ENCODE assay signal across 1 cellular context in the genomic region with DNA sequence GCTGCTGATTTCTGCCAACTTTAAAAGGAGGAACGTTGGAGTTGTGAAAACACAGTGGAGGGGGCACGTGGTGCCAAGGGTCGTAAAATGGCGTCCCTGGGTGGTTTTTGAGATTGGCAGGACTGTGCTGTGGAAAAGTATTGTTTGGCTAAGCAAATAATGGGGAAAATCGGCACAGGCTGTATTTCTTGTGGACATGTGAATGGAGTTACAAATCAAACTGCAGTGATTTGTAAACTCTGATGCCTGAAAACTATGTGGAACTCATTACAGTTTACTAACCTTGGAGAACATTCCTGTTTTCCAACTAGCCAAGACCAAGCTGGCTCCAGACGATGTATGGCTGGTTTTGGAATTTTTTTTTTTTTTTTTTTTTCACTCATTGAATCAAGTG.
TF ChIP-seq lines count a peak whose summit lies in the region.

No MANE protein-coding gene starts in this region.

TF ChIP-seq in SK-N-SH, 30 proteins besides CTCF, POLR2A, EP300 and RAD21 (continued from another document):
- TF ChIP-seq, protein P1, sequence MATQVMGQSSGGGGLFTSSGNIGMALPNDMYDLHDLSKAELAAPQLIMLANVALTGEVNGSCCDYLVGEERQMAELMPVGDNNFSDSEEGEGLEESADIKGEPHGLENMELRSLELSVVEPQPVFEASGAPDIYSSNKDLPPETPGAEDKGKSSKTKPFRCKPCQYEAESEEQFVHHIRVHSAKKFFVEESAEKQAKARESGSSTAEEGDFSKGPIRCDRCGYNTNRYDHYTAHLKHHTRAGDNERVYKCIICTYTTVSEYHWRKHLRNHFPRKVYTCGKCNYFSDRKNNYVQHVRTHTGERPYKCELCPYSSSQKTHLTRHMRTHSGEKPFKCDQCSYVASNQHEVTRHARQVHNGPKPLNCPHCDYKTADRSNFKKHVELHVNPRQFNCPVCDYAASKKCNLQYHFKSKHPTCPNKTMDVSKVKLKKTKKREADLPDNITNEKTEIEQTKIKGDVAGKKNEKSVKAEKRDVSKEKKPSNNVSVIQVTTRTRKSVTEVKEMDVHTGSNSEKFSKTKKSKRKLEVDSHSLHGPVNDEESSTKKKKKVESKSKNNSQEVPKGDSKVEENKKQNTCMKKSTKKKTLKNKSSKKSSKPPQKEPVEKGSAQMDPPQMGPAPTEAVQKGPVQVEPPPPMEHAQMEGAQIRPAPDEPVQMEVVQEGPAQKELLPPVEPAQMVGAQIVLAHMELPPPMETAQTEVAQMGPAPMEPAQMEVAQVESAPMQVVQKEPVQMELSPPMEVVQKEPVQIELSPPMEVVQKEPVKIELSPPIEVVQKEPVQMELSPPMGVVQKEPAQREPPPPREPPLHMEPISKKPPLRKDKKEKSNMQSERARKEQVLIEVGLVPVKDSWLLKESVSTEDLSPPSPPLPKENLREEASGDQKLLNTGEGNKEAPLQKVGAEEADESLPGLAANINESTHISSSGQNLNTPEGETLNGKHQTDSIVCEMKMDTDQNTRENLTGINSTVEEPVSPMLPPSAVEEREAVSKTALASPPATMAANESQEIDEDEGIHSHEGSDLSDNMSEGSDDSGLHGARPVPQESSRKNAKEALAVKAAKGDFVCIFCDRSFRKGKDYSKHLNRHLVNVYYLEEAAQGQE (IDR thresholded peaks at IDR 0.05; ENCODE audit: low read depth, low read length) = no peak
- TF ChIP-seq YY1 (IDR thresholded peaks at IDR 0.05; ENCODE audit: low read depth) = no peak
- TF ChIP-seq MEF2A (IDR thresholded peaks at IDR 0.05; ENCODE audit: borderline replicate concordance, low read depth) = no peak
- no peak for TF ChIP-seq TEAD4 (IDR thresholded peaks at IDR 0.05; ENCODE audit: borderline replicate concordance, insufficient read depth)
- no peak for TF ChIP-seq NFIC (IDR thresholded peaks at IDR 0.05; ENCODE audit: borderline replicate concordance)
- TF ChIP-seq RCOR1 (IDR thresholded peaks at IDR 0.05; ENCODE audit: low read length) = no peak
- TF ChIP-seq SIN3A (IDR thresholded peaks at IDR 0.05; ENCODE audit: borderline replicate concordance, low read depth, low read length) = no peak
- no peak for TF ChIP-seq NRF1 (IDR thresholded peaks at IDR 0.05; ENCODE audit: low read depth, low read length)
- no peak for TF ChIP-seq RXRA (IDR thresholded peaks at IDR 0.05; ENCODE audit: borderline replicate concordance, low read depth)
- TF ChIP-seq GATA2 (CRISPR knock-in tag; IDR thresholded peaks at IDR 0.05) = no peak
- no peak for TF ChIP-seq MXI1 (IDR thresholded peaks at IDR 0.05; ENCODE audit: low read depth, low read length)
- no peak for TF ChIP-seq GABPA (IDR thresholded peaks at IDR 0.05; ENCODE audit: low read depth)
- TF ChIP-seq RFX5 (IDR thresholded peaks at IDR 0.05; ENCODE audit: low read length) = no peak
- TF ChIP-seq, protein P2, sequence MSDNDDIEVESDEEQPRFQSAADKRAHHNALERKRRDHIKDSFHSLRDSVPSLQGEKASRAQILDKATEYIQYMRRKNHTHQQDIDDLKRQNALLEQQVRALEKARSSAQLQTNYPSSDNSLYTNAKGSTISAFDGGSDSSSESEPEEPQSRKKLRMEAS (IDR thresholded peaks at IDR 0.05; ENCODE audit: low read depth) = no peak
- no peak for TF ChIP-seq JUND (IDR thresholded peaks at IDR 0.05)
- no peak for TF ChIP-seq TCF12 (IDR thresholded peaks at IDR 0.05)
